In genomic region chr12:104958009-104958945, GRCh38 we compare ENCODE assay signal across 8 cellular contexts. TPM values are rescaled to one million over a fixed set of nuclear protein-coding genes. Genes with fewer than 3 reads are reported as not detected.
DNase-seq lines count a peak whose midpoint lies in the region; ATAC-seq, FAIRE-seq and TF ChIP-seq lines count a peak whose summit lies in the region.

Gene SLC41A2, minus strand, starts transcription at chr12:104958290. Its CDS starts 29,763 bp downstream, at chr12:104928527.

- TF ChIP-seq CTCF in GM10248 (IDR thresholded peaks at IDR 0.05; ENCODE audit: control extremely low read depth, extremely low read depth, low read depth, missing control alignments), result peak; percentile 15
- TF ChIP-seq CTCF in LNCaP clone FGC (IDR thresholded peaks at IDR 0.05; ENCODE audit: control insufficient read depth, extremely low read depth, insufficient read depth), result peak; percentile 38
- peak in 5 of 9 donors; percentile 3 to 63 (median 27) for TF ChIP-seq CTCF in heart right ventricle (IDR thresholded peaks at IDR 0.05)
- peak; percentile 47 to 81 (median 74) for TF ChIP-seq CTCF in upper lobe of left lung (IDR thresholded peaks at IDR 0.05)

- peaks cover 27% of the 10 kb centered on the region for H3K4me1 ChIP-seq in adipocyte (ENCODE audit: control insufficient read depth, insufficient read depth, low read length)
- peaks cover 0 to 32% (median 10%) of the 10 kb centered on the region in 9 donors for H3K4me1 ChIP-seq in heart right ventricle
- peaks cover 12 to 31% (median 20%) of the 10 kb centered on the region in 4 donors for H3K4me1 ChIP-seq in upper lobe of left lung

- peak; percentile 96 for FAIRE-seq in H54 (lab: Jason Lieb, UNC)

- H3K27me3 ChIP-seq in adipocyte (replicated peaks; ENCODE audit: control insufficient read depth, insufficient read depth, low read length), result no peaks in the 10 kb centered on the region
- H3K27me3 ChIP-seq in heart right ventricle, result peaks cover 0 to 31% (median 13%) of the 10 kb centered on the region in 7 donors
- no peaks in the 10 kb centered on the region for H3K27me3 ChIP-seq in upper lobe of left lung

- H3K9me3 ChIP-seq in adipocyte (ENCODE audit: control insufficient read depth, low read length) (no peaks in the 10 kb centered on the region), heart right ventricle (no peaks in the 10 kb centered on the region), upper lobe of left lung (no peaks in the 10 kb centered on the region)

- DNase-seq in GM10248 (ENCODE audit: extremely low spot score) (peak; percentile 93), H54 (ENCODE audit: insufficient read length, low spot score) (peak; percentile 90), LNCaP clone FGC (ENCODE audit: low read depth) (no peak), SW 1271 (lab: John Stamatoyannopoulos, UW) (peak; percentile 21 to 62), adipocyte (ENCODE audit: low read depth) (peak; percentile 92), heart right ventricle (peak; percentile 68 to 72), posterior vena cava (ENCODE audit: low spot score) (peak; percentile 93), upper lobe of left lung (peak; percentile 93 to 96)

- POLR2A ChIA-PET in GM10248 (lab: Yijun Ruan, JAX), result interaction anchor here (0.8 kb wide), 1 partner anchor 28 kb away, joined by 3 read pairs; no protein-coding TSS in a partner anchor

- ATAC-seq in heart right ventricle (peak; percentile 88 to 92 (median 91)), upper lobe of left lung (ENCODE audit: low FRiP score in 2 of 2) (peak; percentile 94 to 95)

- WGBS in heart right ventricle, 2 donors, result 1% methylated on average over 87 of the region's 87 CpGs
- WGBS in upper lobe of left lung, 2 donors, result 2 to 5% methylated on average over 18 to 21 of the region's 87 CpGs

- TF ChIP-seq EP300 in upper lobe of left lung (IDR thresholded peaks at IDR 0.05), result no peak

- peak within 1 kb of the TSS; percentile 86 for H3K9ac ChIP-seq in adipocyte (ENCODE audit: low read length)

- H3K36me3 ChIP-seq in adipocyte (ENCODE audit: control insufficient read depth, insufficient read depth, low read length, severe bottlenecking) (no peaks in the 10 kb centered on the region), heart right ventricle (no peaks in the 10 kb centered on the region), upper lobe of left lung (no peaks in the 10 kb centered on the region)

- peak within 1 kb of the TSS; percentile 63 for H3K4me3 ChIP-seq in LNCaP clone FGC (ENCODE audit: low read depth, low read length)
- H3K4me3 ChIP-seq in adipocyte (ENCODE audit: low read length), result peak within 1 kb of the TSS; percentile 90
- peak within 1 kb of the TSS; percentile 61 to 87 (median 76) for H3K4me3 ChIP-seq in heart right ventricle
- H3K4me3 ChIP-seq in upper lobe of left lung, result peak within 1 kb of the TSS; percentile 77 to 91 (median 84)

- TF ChIP-seq POLR2A in H54 (IDR thresholded peaks at IDR 0.05; ENCODE audit: low read depth, low read length) (peak; percentile 53), upper lobe of left lung (IDR thresholded peaks at IDR 0.05) (peak in 2 of 4 donors; percentile 32 to 80)

- CTCF ChIA-PET in GM10248 (lab: Yijun Ruan, JAX), result interaction anchor here (0.7 to 2.6 kb wide), 16 partner anchors 10 to 576 kb away, joined by 3 to 10 read pairs (median 4); partner anchors contain the start of gene NOPCHAP1

- intact Hi-C loops in heart right ventricle (cut with DNase I) (no loop called here), posterior vena cava (cut with DNase I) (no loop called here)

- peak within 1 kb of the TSS in 8 of 10 donors; percentile 31 to 86 (median 68) for H3K27ac ChIP-seq in heart right ventricle
- H3K27ac ChIP-seq in upper lobe of left lung, result peak within 1 kb of the TSS; percentile 77 to 88 (median 84)

RNA-seq across cellular contexts. Expression of gene SLC41A2, which starts in this region (rescaled TPM):
- total RNA-seq in heart right ventricle (1 to 10 TPM; 2.0 to 9.2 (median 3.2) TPM), posterior vena cava (10 to 100 TPM; 47.2 to 63.5 TPM), upper lobe of left lung (10 to 100 TPM; 16.0 to 67.0 (median 23.4) TPM)
- polyA plus RNA-seq in heart right ventricle, result under 1 TPM; 0.37 to 0.54 TPM

Comparison
In these comparisons a context has a peak if more than half of its experiments do, and no peak if none do; other contexts are left out.
1. CTCF ChIP-seq: peak in every context shown above with its lines; median percentile 74 in upper lobe of left lung; 38 in LNCaP clone FGC; 27 in heart right ventricle; 15 in GM10248.